In the genomic region with DNA sequence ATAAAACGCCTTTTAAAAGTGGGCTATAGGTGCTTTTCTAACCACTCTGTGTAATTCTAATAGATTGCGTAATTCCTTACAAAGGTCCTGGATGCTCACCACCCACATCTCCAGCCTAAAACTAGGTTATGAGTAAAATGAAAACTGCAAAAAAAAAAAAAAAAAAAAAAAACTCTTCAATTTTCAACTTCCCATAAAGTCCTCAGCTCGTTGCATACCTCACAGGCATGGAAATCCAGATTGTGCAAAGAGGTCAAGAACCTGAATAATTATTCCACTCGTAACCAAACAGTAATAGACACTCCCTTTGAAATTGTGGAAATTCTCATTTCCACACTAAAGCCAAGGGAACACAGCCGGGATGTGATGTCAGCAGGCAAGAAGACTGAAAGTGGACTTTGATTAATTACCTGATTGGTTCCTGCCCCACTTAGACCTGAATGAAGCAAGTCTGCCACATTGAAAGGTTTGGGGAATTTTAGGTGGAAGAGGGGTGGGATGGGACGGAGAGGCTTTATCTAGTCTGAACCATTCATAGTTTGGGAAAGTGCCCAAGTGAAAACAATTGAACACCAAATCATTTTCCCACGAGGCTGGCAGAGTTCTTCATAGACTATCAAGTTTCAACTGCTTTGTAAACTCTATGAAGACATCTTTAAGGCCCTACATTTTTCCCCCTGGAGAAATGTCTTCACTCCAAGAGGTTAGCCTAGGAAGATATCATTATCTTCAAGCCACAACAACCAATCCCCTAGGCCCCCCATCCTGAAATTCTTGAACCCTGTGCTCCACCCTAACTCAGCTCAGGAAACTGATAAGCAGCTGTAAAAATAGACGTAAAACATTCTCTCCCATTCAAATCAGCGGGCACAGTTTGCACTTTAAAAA, we compare ENCODE assay signal across 16 cellular contexts. TPM values are rescaled to one million over a fixed set of nuclear protein-coding genes. Genes with fewer than 3 reads are reported as not detected.
DNase-seq lines count a peak whose midpoint lies in the region; ATAC-seq, FAIRE-seq and TF ChIP-seq lines count a peak whose summit lies in the region.
"Had no signal": no experiment of that assay in that cellular context is flagged by ENCODE, and none has a peak within 500 bp of the region (broad histone marks: within the 10 kb centered on the region; RNA-seq: fewer than 3 reads in every experiment).

No MANE protein-coding gene starts in this region.

- H3K9me1 ChIP-seq in endothelial cell of umbilical vein (replicated peaks; ENCODE audit: control insufficient read depth, extremely low read depth, insufficient read depth, low read length) = no peaks in the 10 kb centered on the region

- DNase-seq in GM23338 (ENCODE audit: low spot score) = no peak
- DNase-seq in PC-3 = peak; percentile 17
- peak; percentile 92 for DNase-seq in endothelial cell of umbilical vein (ENCODE audit: low read depth, low spot score)
- peak; percentile 23 to 98 for DNase-seq in lung microvascular endothelial cell (ENCODE audit: low read depth in 2 of 2)
- no peak for DNase-seq in ascending aorta (ENCODE audit: low spot score in 2 of 2)
- no peak for DNase-seq in NCI-H2227 (lab: John Stamatoyannopoulos, UW; ENCODE audit: unreplicated experiment)
- DNase-seq in activated gamma-delta T cell treated with Interleukin-2 at 50 U/mL for 16 hours = no peak
- DNase-seq: activated CD4-positive, alpha-beta T cell treated with anti-CD3 and anti-CD28 coated beads for 36 hours; KBM-7; NCI-H1417; NCI-H526; substantia nigra; T-helper 1 cell had no signal

- dilution Hi-C loops in endothelial cell of umbilical vein (cut with MboI; ENCODE audit: extremely low pct_ligation_motif_present, low sequenced_read_pairs) = no loop called here

- no peak overlapping the region for H3K4me3 Mint-ChIP-seq in GM23338
- H3K4me3 Mint-ChIP-seq: activated CD4-positive, alpha-beta T cell treated with anti-CD3 and anti-CD28 coated beads for 36 hours; activated naive CD8-positive, alpha-beta T cell had no signal

- H3K4me3 ChIP-seq in GM23338 (no peak overlapping the region), PC-3 (ENCODE audit: low read length) (no peak overlapping the region), endothelial cell of umbilical vein (replicated peaks in 1 of 3; ENCODE audit: insufficient read depth in 1 of 3, low read depth in 1 of 3, low read length in 3 of 3) (peak overlapping the region in 1 of 3 experiments; percentile 22), ascending aorta (no peak overlapping the region)

- H4K20me1 ChIP-seq in GM23338 (replicated peaks; ENCODE audit: insufficient read depth) = no peaks in the 10 kb centered on the region
- H4K20me1 ChIP-seq in PC-3 (ENCODE audit: low read length) = no peaks in the 10 kb centered on the region
- H4K20me1 ChIP-seq in endothelial cell of umbilical vein (replicated peaks; ENCODE audit: control insufficient read depth, extremely low read depth, insufficient read depth, low read length) = no peaks in the 10 kb centered on the region

- intact Hi-C loops in PC-3 (cut with micrococcal nuclease) (no loop called here), endothelial cell of umbilical vein (cut with micrococcal nuclease) (no loop called here), ascending aorta (cut with DNase I) (no loop called here)

- H3K9me2 ChIP-seq in GM23338 (ENCODE audit: insufficient read depth) = no peaks in the 10 kb centered on the region
- no peaks in the 10 kb centered on the region for H3K9me2 ChIP-seq in PC-3 (replicated peaks; ENCODE audit: low read length)

- FAIRE-seq in endothelial cell of umbilical vein (lab: Jason Lieb, UNC) = no peak
- FAIRE-seq: H54 had no signal

- H3K4me2 ChIP-seq in GM23338 (no peak overlapping the region), PC-3 (ENCODE audit: low read length) (no peak overlapping the region), endothelial cell of umbilical vein (ENCODE audit: insufficient read depth, low read length) (peak overlapping the region; percentile 19)

- H3K79me2 ChIP-seq in GM23338 (replicated peaks; ENCODE audit: insufficient read depth) (no peaks in the 10 kb centered on the region), PC-3 (ENCODE audit: low read length) (no peaks in the 10 kb centered on the region), endothelial cell of umbilical vein (ENCODE audit: control insufficient read depth, insufficient read depth, low read length) (no peaks in the 10 kb centered on the region)

- no peaks in the 10 kb centered on the region for H3K36me3 ChIP-seq in GM23338 (ENCODE audit: insufficient read depth)
- H3K36me3 ChIP-seq in PC-3 (ENCODE audit: low read depth, low read length) = no peaks in the 10 kb centered on the region
- H3K36me3 ChIP-seq in endothelial cell of umbilical vein (ENCODE audit: control insufficient read depth in 2 of 2, extremely low read depth in 1 of 2, insufficient read depth in 2 of 2, low read length in 2 of 2) = no peaks in the 10 kb centered on the region
- H3K36me3 ChIP-seq in ascending aorta = no peaks in the 10 kb centered on the region

- CTCF ChIA-PET in PC-3 (lab: Charles Lee) (no interaction called here), endothelial cell of umbilical vein (lab: Charles Lee) (interaction anchor here (0.6 to 1.3 kb wide), 4 partner anchors 10 to 74 kb away, joined by 3 to 7 read pairs (median 4); no protein-coding TSS in a partner anchor)

- peaks cover 5% of the 10 kb centered on the region for H3K27me3 Mint-ChIP-seq in GM23338 (ENCODE audit: insufficient read depth, low read depth, poor library complexity)

- no peak for TF ChIP-seq CTCF in GM23338 (conservative IDR thresholded peaks at IDR 0.05; ENCODE audit: low read depth in 2 of 2)
- TF ChIP-seq CTCF in PC-3 (conservative IDR thresholded peaks at IDR 0.05; ENCODE audit: low read depth, low read length) = no peak
- TF ChIP-seq CTCF in endothelial cell of umbilical vein (IDR thresholded peaks at IDR 0.05; ENCODE audit: extremely low read depth in 1 of 2, insufficient read depth in 1 of 2, low read depth in 1 of 2, low read length in 2 of 2) = no peak
- TF ChIP-seq CTCF in ascending aorta (IDR thresholded peaks at IDR 0.05) = no peak

- H3K4me1 ChIP-seq in GM23338 (ENCODE audit: insufficient read depth) (no peaks in the 10 kb centered on the region), PC-3 (ENCODE audit: insufficient read depth, low read length) (peaks cover 12% of the 10 kb centered on the region; the same call in 1 of the 2 replicates), endothelial cell of umbilical vein (ENCODE audit: control insufficient read depth, extremely low read depth, insufficient read depth, low read length) (peaks cover 9% of the 10 kb centered on the region), ascending aorta (no peaks in the 10 kb centered on the region)

- peak; percentile 21 for TF ChIP-seq POLR2A in endothelial cell of umbilical vein (IDR thresholded peaks at IDR 0.05; ENCODE audit: low read depth, low read length)

- BruUV-seq in PC-3 (replicated peaks; lab: Mats Ljungman, UMichigan) (no TSS peak), endothelial cell of umbilical vein (replicated peaks; lab: Mats Ljungman, UMichigan) (no TSS peak)

- H3F3A ChIP-seq in GM23338 (replicated peaks; ENCODE audit: low read depth) (no peaks in the 10 kb centered on the region), PC-3 (ENCODE audit: low read length, unreplicated experiment) (no peaks in the 10 kb centered on the region)

- H2AFZ ChIP-seq in GM23338 (0 out of 2 replicates have a peak overlapping the region, but pooled peaks have one; percentile 6), PC-3 (ENCODE audit: low read length) (no peak overlapping the region), endothelial cell of umbilical vein (ENCODE audit: low read depth, low read length) (peak overlapping the region; percentile 8)

- POLR2A ChIA-PET in PC-3 (lab: Charles Lee; ENCODE audit: unreplicated experiment) (no interaction called here), endothelial cell of umbilical vein (lab: Charles Lee) (no interaction called here)

- ATAC-seq in GM23338 = no peak
- no peak for ATAC-seq in PC-3
- ATAC-seq in HG02763 (IDR thresholded peaks at IDR 0.05; ENCODE audit: unreplicated experiment) = no peak
- ATAC-seq: activated CD4-positive, alpha-beta T cell treated with anti-CD3 and anti-CD28 coated beads for 36 hours had no signal

- H3K27ac ChIP-seq in GM23338 (ENCODE audit: low read depth) (no peak overlapping the region), PC-3 (ENCODE audit: low read length) (no peak overlapping the region), endothelial cell of umbilical vein (ENCODE audit: insufficient read depth, low read depth, low read length) (peak overlapping the region; percentile 38), ascending aorta (no peak overlapping the region)

- no peak overlapping the region for H3K27ac Mint-ChIP-seq in GM23338
- H3K27ac Mint-ChIP-seq: activated CD4-positive, alpha-beta T cell treated with anti-CD3 and anti-CD28 coated beads for 36 hours; activated naive CD8-positive, alpha-beta T cell had no signal

- 0 out of 3 replicates have a peak, but pooled peaks cover 2% of the 10 kb centered on the region for H3K36me3 Mint-ChIP-seq in GM23338 (ENCODE audit: low read depth)
- H3K36me3 Mint-ChIP-seq: activated naive CD8-positive, alpha-beta T cell had no signal

- H3K9me3 Mint-ChIP-seq in GM23338 = 0 out of 3 replicates have a peak, but pooled peaks cover 2% of the 10 kb centered on the region

- H3K4me1 Mint-ChIP-seq in GM23338 = no peaks in the 10 kb centered on the region
- H3K4me1 Mint-ChIP-seq: activated CD4-positive, alpha-beta T cell treated with anti-CD3 and anti-CD28 coated beads for 36 hours had no signal

- H3K9me3 ChIP-seq in PC-3 (ENCODE audit: low read length) (no peaks in the 10 kb centered on the region), endothelial cell of umbilical vein (replicated peaks; ENCODE audit: control insufficient read depth, insufficient read depth, low read length) (no peaks in the 10 kb centered on the region), ascending aorta (no peaks in the 10 kb centered on the region)

- H3K9ac ChIP-seq in PC-3 (ENCODE audit: low read length) (no peak overlapping the region), endothelial cell of umbilical vein (replicated peaks; ENCODE audit: extremely low read depth, insufficient read depth, low read length) (no peak overlapping the region)

- H3K27me3 ChIP-seq in GM23338 (ENCODE audit: insufficient read depth) (no peaks in the 10 kb centered on the region), PC-3 (ENCODE audit: low read length) (no peaks in the 10 kb centered on the region), endothelial cell of umbilical vein (ENCODE audit: control insufficient read depth in 2 of 2, insufficient read depth in 2 of 2, low read length in 2 of 2) (no peaks in the 10 kb centered on the region), ascending aorta (no peaks in the 10 kb centered on the region)

RNA-seq across cellular contexts. Expression of gene TANC2, which starts 49.1 kb away (rescaled TPM):
- total RNA-seq in GM23338 (2014; rRNA removed; shearing (Covaris generic)) = 4.7 and 5.9 TPM in 2 replicates
- 1.5 and 1.7 TPM in 2 replicates for polyA plus RNA-seq in GM23338 (2016; fragmentation: Nextera tagmentation; extraction: Ambion mirVana)
- total RNA-seq in PC-3 (2014; rRNA removed) = 24.2 and 58.1 TPM in 2 replicates
- 23.0 and 30.8 TPM in 2 replicates for total RNA-seq in endothelial cell of umbilical vein
- polyA plus RNA-seq in endothelial cell of umbilical vein = 7.4 and 7.9 TPM in 2 replicates
- polyA plus RNA-seq in endothelial cell of umbilical vein (2011; cell fraction: cytosol; rRNA removed) = 3.4 and 4.7 TPM in 2 replicates
- 23.3 and 25.7 TPM in 2 replicates for polyA plus RNA-seq in endothelial cell of umbilical vein (2011; cell fraction: nucleus; rRNA removed)
- 8.7 and 9.0 TPM in 2 replicates for polyA plus RNA-seq in endothelial cell of umbilical vein (2012)
- polyA minus RNA-seq in endothelial cell of umbilical vein = 99.8 and 144 TPM in 2 replicates
- 80.1 TPM for polyA minus RNA-seq in endothelial cell of umbilical vein (2011; cell fraction: cytosol; rRNA and poly(A)+ RNA removed)
- 134 and 208 TPM in 2 replicates for polyA minus RNA-seq in endothelial cell of umbilical vein (2011; cell fraction: nucleus; rRNA and poly(A)+ RNA removed)
- 33.3 and 64.1 TPM in 2 replicates for total RNA-seq in lung microvascular endothelial cell
- 3.8 TPM for total RNA-seq in ascending aorta

Comparison
In these comparisons a context has a peak if more than half of its experiments do, and no peak if none do; other contexts are left out.
1. DNase-seq: peak in PC-3 (single experiment), endothelial cell of umbilical vein (single experiment) and lung microvascular endothelial cell (2 of 2); none in GM23338 (single experiment), ascending aorta (0 of 2), NCI-H2227 (single experiment) and activated gamma-delta T cell treated with Interleukin-2 at 50 U/mL for 16 hours (single experiment).